Comparison of ENCODE assay signal across 9 cellular contexts in genomic region chr10:91551856-91552255, GRCh38.
DNase-seq lines count a peak whose midpoint lies in the region; ATAC-seq and TF ChIP-seq lines count a peak whose summit lies in the region.
"Had no signal": no experiment of that assay in that cellular context is flagged by ENCODE, and none has a peak within 500 bp of the region (broad histone marks: within the 10 kb centered on the region; RNA-seq: fewer than 3 reads in every experiment).

No MANE protein-coding gene starts in this region.

- H3K9me3 Mint-ChIP-seq in activated CD4-positive, alpha-beta T cell treated with anti-CD3 and anti-CD28 coated beads for 36 hours (ENCODE audit: low read depth) = no peaks in the 10 kb centered on the region

- 23% methylated on average over 8 of the region's 8 CpGs for WGBS in right lobe of liver (ENCODE audit: insufficient coverage, low coverage, low lambda C conversion rate, missing lambda C conversion rate)

- POLR2A ChIA-PET in activated CD4-positive, alpha-beta T cell treated with anti-CD3 and anti-CD28 coated beads for 36 hours (lab: Charles Lee) = no interaction called here

- no peak overlapping the region for H3K4me3 Mint-ChIP-seq in activated CD4-positive, alpha-beta T cell treated with anti-CD3 and anti-CD28 coated beads for 36 hours

- no peak for TF ChIP-seq POLR2A in right lobe of liver (IDR thresholded peaks at IDR 0.05)

- H3K4me3 ChIP-seq in colonic mucosa = no peak overlapping the region
- peak overlapping the region in 1 of 3 donors; percentile 11 for H3K4me3 ChIP-seq in right lobe of liver
- no peak overlapping the region for H3K4me3 ChIP-seq in effector memory CD4-positive, alpha-beta T cell (ENCODE audit: insufficient read depth, low read depth, low read length, poor library complexity, severe bottlenecking)
- H3K4me3 ChIP-seq: thoracic aorta had no signal

- CTCF ChIA-PET in activated CD4-positive, alpha-beta T cell treated with anti-CD3 and anti-CD28 coated beads for 36 hours (lab: Charles Lee) = interaction anchor here (0.5 to 1.0 kb wide), 5 partner anchors 84 to 498 kb away, joined by 3 to 4 read pairs (median 4); no protein-coding TSS in a partner anchor

- no peaks in the 10 kb centered on the region for H3K27me3 ChIP-seq in colonic mucosa
- H3K27me3 ChIP-seq in right lobe of liver = no peaks in the 10 kb centered on the region
- no peaks in the 10 kb centered on the region for H3K27me3 ChIP-seq in effector memory CD4-positive, alpha-beta T cell (replicated peaks; ENCODE audit: control insufficient read depth, insufficient read depth, low read length, poor library complexity, severe bottlenecking)

- H3K27me3 Mint-ChIP-seq in activated CD4-positive, alpha-beta T cell treated with anti-CD3 and anti-CD28 coated beads for 36 hours = peaks cover 6% of the 10 kb centered on the region

- H3K4me1 Mint-ChIP-seq in activated CD4-positive, alpha-beta T cell treated with anti-CD3 and anti-CD28 coated beads for 36 hours = no peaks in the 10 kb centered on the region

- TF ChIP-seq CTCF in colonic mucosa (IDR thresholded peaks at IDR 0.05) (no peak), right lobe of liver (IDR thresholded peaks at IDR 0.05) (peak; percentile 67 to 81 (median 73))

- DNase-seq in activated CD4-positive, alpha-beta T cell treated with anti-CD3 and anti-CD28 coated beads for 36 hours = peak; percentile 36
- DNase-seq in activated CD4-positive, alpha-beta T cell treated with anti-CD3 and anti-CD28 coated beads, Interleukin-2, amount 50 U/mL, for 4 hours = no peak
- DNase-seq in NCI-H226 (peak; percentile 14), colonic mucosa (peak; percentile 46), right lobe of liver (peak in 2 of 3 donors; percentile 39 to 65)
- no peak for DNase-seq in effector memory CD4-positive, alpha-beta T cell

- no peaks in the 10 kb centered on the region for H3K36me3 Mint-ChIP-seq in activated CD4-positive, alpha-beta T cell treated with anti-CD3 and anti-CD28 coated beads for 36 hours (ENCODE audit: low read depth)

- H3K4me1 ChIP-seq in colonic mucosa = no peaks in the 10 kb centered on the region
- peaks cover 0 to 29% (median 11%) of the 10 kb centered on the region in 4 donors for H3K4me1 ChIP-seq in right lobe of liver
- H3K4me1 ChIP-seq in effector memory CD4-positive, alpha-beta T cell (ENCODE audit: control insufficient read depth, insufficient read depth, low read length, poor library complexity, severe bottlenecking) = no peaks in the 10 kb centered on the region

- intact Hi-C loops in activated CD4-positive, alpha-beta T cell treated with anti-CD3 and anti-CD28 coated beads for 36 hours (cut with DNase I, micrococcal nuclease) = loop anchor here (1.0 to 5.0 kb wide), 6 partner anchors 85 to 361 kb away; no protein-coding TSS in a partner anchor
- intact Hi-C loops in colonic mucosa (cut with DNase I) = loop anchor here (5.0 to 10.0 kb wide), 2 partner anchors 85 to 167 kb away; no protein-coding TSS in a partner anchor
- intact Hi-C loops in right lobe of liver (cut with DNase I) = no loop called here

- H3K27ac ChIP-seq in colonic mucosa (no peak overlapping the region), right lobe of liver (peak overlapping the region in 1 of 3 donors; percentile 43)
- no peak overlapping the region for H3K27ac ChIP-seq in effector memory CD4-positive, alpha-beta T cell (ENCODE audit: insufficient read depth, low read length, poor library complexity, severe bottlenecking)
- H3K27ac ChIP-seq: thoracic aorta had no signal

- H3K27ac Mint-ChIP-seq in activated CD4-positive, alpha-beta T cell treated with anti-CD3 and anti-CD28 coated beads for 36 hours = no peak overlapping the region

- no peaks in the 10 kb centered on the region for H3K36me3 ChIP-seq in colonic mucosa
- no peaks in the 10 kb centered on the region for H3K36me3 ChIP-seq in right lobe of liver
- H3K36me3 ChIP-seq in effector memory CD4-positive, alpha-beta T cell (ENCODE audit: control insufficient read depth, insufficient read depth, low read length) = no peaks in the 10 kb centered on the region
- H3K36me3 ChIP-seq: thoracic aorta had no signal

- H3K9me3 ChIP-seq in colonic mucosa (no peaks in the 10 kb centered on the region), right lobe of liver (no peaks in the 10 kb centered on the region)
- H3K9me3 ChIP-seq in effector memory CD4-positive, alpha-beta T cell (ENCODE audit: control insufficient read depth, low read length) = no peaks in the 10 kb centered on the region
- H3K9me3 ChIP-seq: thoracic aorta had no signal

- no peak for ATAC-seq in activated CD4-positive, alpha-beta T cell treated with anti-CD3 and anti-CD28 coated beads for 36 hours
- peak; percentile 69 to 75 (median 70) for ATAC-seq in right lobe of liver
- ATAC-seq in HG03520 (IDR thresholded peaks at IDR 0.05; ENCODE audit: unreplicated experiment) = no peak
- ATAC-seq in HG03135 (IDR thresholded peaks at IDR 0.05; ENCODE audit: unreplicated experiment) = no peak

- no peak overlapping the region for H3K9ac ChIP-seq in colonic mucosa (ENCODE audit: low read depth in 2 of 2, low read length in 2 of 2)

Comparison
In these comparisons a context has a peak if more than half of its experiments do, and no peak if none do; other contexts are left out.
1. DNase-seq: peak in activated CD4-positive, alpha-beta T cell treated with anti-CD3 and anti-CD28 coated beads for 36 hours (single experiment), NCI-H226 (single experiment), colonic mucosa (single experiment) and right lobe of liver (2 of 3); none in activated CD4-positive, alpha-beta T cell treated with anti-CD3 and anti-CD28 coated beads, Interleukin-2, amount 50 U/mL, for 4 hours (0 of 2) and effector memory CD4-positive, alpha-beta T cell (0 of 3).
2. ATAC-seq: peak in right lobe of liver (4 of 4); none in activated CD4-positive, alpha-beta T cell treated with anti-CD3 and anti-CD28 coated beads for 36 hours (single experiment), HG03520 (single experiment) and HG03135 (single experiment).
3. intact Hi-C loops: an anchor here in activated CD4-positive, alpha-beta T cell treated with anti-CD3 and anti-CD28 coated beads for 36 hours (1.0 to 5.0 kb wide) and colonic mucosa (5.0 to 10.0 kb wide); none called in right lobe of liver.